14 cellular contexts compared by ENCODE assay signal in the genomic region with DNA sequence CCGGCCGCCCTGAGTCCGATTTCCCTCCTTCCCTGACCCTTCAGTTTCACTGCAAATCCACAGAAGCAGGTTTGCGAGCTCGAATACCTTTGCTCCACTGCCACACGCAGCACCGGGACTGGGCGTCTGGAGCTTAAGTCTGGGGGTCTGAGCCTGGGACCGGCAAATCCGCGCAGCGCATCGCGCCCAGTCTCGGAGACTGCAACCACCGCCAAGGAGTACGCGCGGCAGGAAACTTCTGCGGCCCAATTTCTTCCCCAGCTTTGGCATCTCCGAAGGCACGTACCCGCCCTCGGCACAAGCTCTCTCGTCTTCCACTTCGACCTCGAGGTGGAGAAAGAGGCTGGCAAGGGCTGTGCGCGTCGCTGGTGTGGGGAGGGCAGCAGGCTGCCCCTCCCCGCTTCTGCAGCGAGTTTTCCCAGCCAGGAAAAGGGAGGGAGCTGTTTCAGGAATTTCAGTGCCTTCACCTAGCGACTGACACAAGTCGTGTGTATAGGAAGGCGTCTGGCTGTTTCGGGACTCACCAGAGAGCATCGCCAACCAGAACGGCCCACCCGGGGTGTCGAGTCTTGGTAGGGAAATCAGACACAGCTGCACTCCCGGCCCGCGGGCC. TPM values are rescaled to one million over a fixed set of nuclear protein-coding genes. Genes with fewer than 3 reads are reported as not detected.
DNase-seq lines count a peak whose midpoint lies in the region; ATAC-seq and TF ChIP-seq lines count a peak whose summit lies in the region.
"Had no signal": no experiment of that assay in that cellular context is flagged by ENCODE, and none has a peak within 500 bp of the region (broad histone marks: within the 10 kb centered on the region; RNA-seq: fewer than 3 reads in every experiment).

No MANE protein-coding gene starts in this region.

- no peaks in the 10 kb centered on the region for H3K9me2 ChIP-seq in PC-9 (ENCODE audit: insufficient read depth)

- no peak for ATAC-seq in esophagus mucosa
- ATAC-seq: HCT116, psoas muscle had no signal

- H3K4me2 ChIP-seq in fibroblast of lung (ENCODE audit: extremely low read depth, insufficient read depth, low read length) (peak overlapping the region; percentile 64), PC-9 (no peak overlapping the region)

- no peak overlapping the region for H3K9ac ChIP-seq in fibroblast of lung (ENCODE audit: insufficient read depth, low read length)

- peaks cover 13 to 19% (median 18%) of the 10 kb centered on the region in 3 donors for H3K4me1 Mint-ChIP-seq in IgD-negative memory B cell

- CTCF ChIA-PET in PC-9 (lab: Charles Lee), result no interaction called here

- H3K36me3 ChIP-seq in fibroblast of lung (ENCODE audit: control insufficient read depth, insufficient read depth, low read length), result no peaks in the 10 kb centered on the region
- H3K36me3 ChIP-seq in neuron (ENCODE audit: insufficient read depth, low read length), result no peaks in the 10 kb centered on the region
- H3K36me3 ChIP-seq in PC-9 (ENCODE audit: low read depth), result no peaks in the 10 kb centered on the region

- peaks cover 6% of the 10 kb centered on the region for H3K36me3 Mint-ChIP-seq in IgD-negative memory B cell

- DNase-seq in AG20443 (ENCODE audit: low spot score), result peak; percentile 22
- no peak for DNase-seq in fibroblast of lung (ENCODE audit: low read depth in 2 of 2)
- DNase-seq in kidney tubule cell (ENCODE audit: low spot score), result no peak
- no peak for DNase-seq in LoVo (ENCODE audit: low spot score)
- DNase-seq in PC-9, result no peak
- DNase-seq: amygdala; CD4-positive, alpha-beta T cell; KG1 had no signal

- intact Hi-C loops in PC-9 (cut with micrococcal nuclease; ENCODE audit: unreplicated experiment), result loop anchor here (5.0 kb wide), 1 partner anchor 273 kb away; no protein-coding TSS in a partner anchor

- H3K9me3 ChIP-seq in fibroblast of lung (ENCODE audit: control insufficient read depth, insufficient read depth, low read depth, low read length), result no peaks in the 10 kb centered on the region
- peaks cover 14% of the 10 kb centered on the region for H3K9me3 ChIP-seq in neuron (ENCODE audit: low read length)
- no peaks in the 10 kb centered on the region for H3K9me3 ChIP-seq in PC-9 (ENCODE audit: insufficient read depth, low read depth)
- H3K9me3 ChIP-seq: psoas muscle had no signal

- H3K4me3 Mint-ChIP-seq in IgD-negative memory B cell, result peak overlapping the region in 3 of 4 donors; percentile 41 to 90 (median 60)

- H3K4me3 ChIP-seq in fibroblast of lung (replicated peaks in 1 of 4; ENCODE audit: control extremely low read depth in 1 of 4, insufficient read depth in 1 of 4, low read depth in 3 of 4, low read length in 4 of 4) (peak overlapping the region in 1 of 4 experiments; percentile 47), neuron (ENCODE audit: low read length) (peak overlapping the region; percentile 1), PC-9 (no peak overlapping the region)
- H3K4me3 ChIP-seq: psoas muscle had no signal

- H4K20me1 ChIP-seq in fibroblast of lung (ENCODE audit: control insufficient read depth, extremely low read depth, insufficient read depth, low read length), result no peaks in the 10 kb centered on the region
- H4K20me1 ChIP-seq in PC-9 (ENCODE audit: insufficient read depth), result no peaks in the 10 kb centered on the region

- POLR2A ChIA-PET in PC-9 (lab: Charles Lee; ENCODE audit: unreplicated experiment), result no interaction called here

- no peak for TF ChIP-seq CTCF in fibroblast of lung (conservative IDR thresholded peaks at IDR 0.05 in 1 of 2, IDR thresholded peaks at IDR 0.05 in 1 of 2; ENCODE audit: low read depth in 1 of 2, low read length in 2 of 2)
- TF ChIP-seq CTCF in PC-9 (conservative IDR thresholded peaks at IDR 0.05), result no peak

- H3K27ac ChIP-seq in fibroblast of lung (ENCODE audit: insufficient read depth, low read length), result no peak overlapping the region
- no peak overlapping the region for H3K27ac ChIP-seq in PC-9
- H3K27ac ChIP-seq: psoas muscle had no signal

- BruUV-seq in PC-9 (replicated peaks; lab: Mats Ljungman, UMichigan), result no TSS peak

- H3K79me2 ChIP-seq in fibroblast of lung (ENCODE audit: control insufficient read depth, insufficient read depth, low read length) (no peaks in the 10 kb centered on the region), PC-9 (ENCODE audit: low read depth) (peaks cover 19% of the 10 kb centered on the region)

- no peak overlapping the region for H3K27ac Mint-ChIP-seq in IgD-negative memory B cell
- H3K27ac Mint-ChIP-seq: CD4-positive, alpha-beta T cell had no signal

- H3K4me1 ChIP-seq in fibroblast of lung (ENCODE audit: control insufficient read depth, extremely low read depth, insufficient read depth, low read length) (peaks cover under 1% of the 10 kb centered on the region), neuron (ENCODE audit: insufficient read depth, low read length) (peaks cover 13% of the 10 kb centered on the region), PC-9 (replicated peaks; ENCODE audit: insufficient read depth) (peaks cover 15% of the 10 kb centered on the region)

- peaks cover 75% of the 10 kb centered on the region for H3K27me3 Mint-ChIP-seq in IgD-negative memory B cell

- peaks cover 0 to 1% (median 0%) of the 10 kb centered on the region in 3 donors for H3K9me3 Mint-ChIP-seq in IgD-negative memory B cell
- H3K9me3 Mint-ChIP-seq: CD4-positive, alpha-beta T cell had no signal

- H3K27me3 ChIP-seq in fibroblast of lung (ENCODE audit: control insufficient read depth, insufficient read depth, low read length) (peaks cover 94% of the 10 kb centered on the region), neuron (ENCODE audit: insufficient read depth, low read length) (peaks cover 93% of the 10 kb centered on the region), PC-9 (ENCODE audit: insufficient read depth, low read depth) (no peaks in the 10 kb centered on the region)

- H2AFZ ChIP-seq in fibroblast of lung (ENCODE audit: low read length) (no peak overlapping the region), neuron (ENCODE audit: low read depth, low read length) (peak overlapping the region; percentile 44), PC-9 (no peak overlapping the region)

- no peaks in the 10 kb centered on the region for H3F3A ChIP-seq in PC-9 (ENCODE audit: insufficient read depth, low read depth)

RNA-seq across cellular contexts. Expression of gene SIX2, which starts 4.6 kb away (rescaled TPM):
- polyA plus RNA-seq in IgD-negative memory B cell (not detected), fibroblast of lung (0.03 TPM in 1 of 2 replicates, not detected in the other)
- total RNA-seq in fibroblast of lung (under 0.01 TPM in 1 of 2 replicates, not detected in the other), esophagus mucosa (0.12 TPM), PC-9 (2021) (10.2 and 11.9 TPM in 2 replicates)
- polyA plus RNA-seq in fibroblast of lung (2012), result not detected in 2 replicates
- not detected in 2 replicates for polyA minus RNA-seq in fibroblast of lung (ENCODE audit: low replicate concordance)
- total RNA-seq: CD4-positive, alpha-beta T cell; T-helper 1 cell treated with Interleukin-12 subunit alpha and Interleukin-12 subunit beta and Interleukin-4 antibody, amounts not matched to agents 30 ng/mL and 1 ng/mL, for 36 hours had no signal

Comparison
In these comparisons a context has a peak if more than half of its experiments do, and no peak if none do; other contexts are left out.
1. RNA of gene SIX2, which starts 4.6 kb away (total RNA-seq): 10.2 to 11.9 TPM in PC-9; 0.12 TPM in esophagus mucosa (single experiment) and under 0.01 TPM in fibroblast of lung; every median in the first group is over 10 times any median in the second.